ENCODE assay signal across 15 cellular contexts in the genomic region with DNA sequence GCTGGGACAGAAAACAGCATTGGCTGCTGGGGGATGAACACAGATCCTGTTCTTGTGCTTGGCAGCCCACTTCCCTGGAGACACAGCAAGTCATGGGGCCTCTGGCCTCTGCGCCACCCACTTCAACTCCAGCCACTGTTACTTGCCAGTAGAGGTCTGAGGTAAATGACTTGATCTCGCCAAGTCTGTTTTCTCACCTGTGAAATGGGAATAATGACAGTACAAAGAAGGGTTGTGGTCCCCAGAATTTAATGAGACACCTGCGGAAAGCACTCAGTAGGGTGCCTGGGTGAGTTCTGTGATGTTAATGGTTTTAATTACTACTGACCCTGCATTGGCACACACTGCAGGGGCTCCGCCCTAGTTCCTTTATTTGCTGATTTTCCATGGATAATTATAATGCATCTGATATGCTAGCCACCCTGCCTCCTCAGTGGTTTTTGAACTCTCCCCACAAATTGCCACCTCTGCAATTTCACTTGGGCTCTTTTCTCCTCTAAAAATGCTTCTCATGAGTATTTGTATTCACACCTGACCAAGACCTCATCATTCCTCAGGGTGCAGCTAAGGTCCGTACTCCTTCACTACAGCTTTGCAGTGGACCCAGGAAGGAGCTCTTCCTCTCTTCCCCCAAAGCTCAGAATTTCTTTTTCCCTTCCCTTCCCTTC.
DNase-seq lines count a peak whose midpoint lies in the region; ATAC-seq, FAIRE-seq and TF ChIP-seq lines count a peak whose summit lies in the region.
"Had no signal": no experiment of that assay in that cellular context is flagged by ENCODE, and none has a peak within 500 bp of the region (broad histone marks: within the 10 kb centered on the region; RNA-seq: fewer than 3 reads in every experiment).

No MANE protein-coding gene starts in this region.

- DNase-seq in H7 (peak; percentile 50), NCI-H146 (lab: John Stamatoyannopoulos, UW) (peak; percentile 50), H1 (ENCODE audit: low read depth in 1 of 2, low spot score in 2 of 2) (peak in 1 of 2 experiments; percentile 49), upper lobe of right lung (no peak), mesendoderm (no peak), HCEC 1CT (no peak)
- DNase-seq: BE2C; CD8-positive, alpha-beta memory T cell; DMS 273 treated with DMSO at 0.1 percent for 48 hours; HFFc6; NCI-H1105; NCI-H2029 treated with DMSO at 0.1 percent for 48 hours; NCI-H524 had no signal

- H3K4me1 ChIP-seq in H1 (replicated peaks in 1 of 4; ENCODE audit: control insufficient read depth in 3 of 4, insufficient read depth in 4 of 4, low read length in 3 of 4) (peaks cover 2 to 12% (median 9%) of the 10 kb centered on the region in 4 experiments), upper lobe of right lung (peaks cover 5% of the 10 kb centered on the region), mesendoderm (ENCODE audit: control insufficient read depth, low read depth, low read length) (no peaks in the 10 kb centered on the region)
- H3K4me1 ChIP-seq: BE2C had no signal

- no peak overlapping the region for H2AK5ac ChIP-seq in H1 (ENCODE audit: low read depth, low read length)
- H2AK5ac ChIP-seq in mesendoderm (ENCODE audit: low read length) = no peak overlapping the region

- 58% methylated on average over 5 of the region's 5 CpGs; no CpG with 5 or more reads in 1 of the 2 experiments for WGBS in H1 (ENCODE audit: extremely low coverage in 1 of 2, insufficient coverage in 1 of 2, insufficient read length in 1 of 2, insufficient replicate concordance in 2 of 2, low coverage in 1 of 2, low lambda C conversion rate in 2 of 2, missing lambda C conversion rate in 1 of 2), 2 experiments
- no CpG with 5 or more reads among the region's 5 CpGs for WGBS in mesendoderm (ENCODE audit: extremely low coverage, insufficient coverage, low lambda C conversion rate)

- H3K9ac ChIP-seq in H1 (replicated peaks in 1 of 4; ENCODE audit: extremely low read depth in 1 of 4, low read depth in 3 of 4, low read length in 3 of 4) = no peak overlapping the region
- no peak overlapping the region for H3K9ac ChIP-seq in mesendoderm (ENCODE audit: low read length)
- H3K9ac ChIP-seq: KMS-11 had no signal

- no peaks in the 10 kb centered on the region for H3K9me3 ChIP-seq in H1 (ENCODE audit: insufficient read depth in 2 of 2, low read depth in 1 of 2, low read length in 1 of 2)
- H3K9me3 ChIP-seq in upper lobe of right lung = no peaks in the 10 kb centered on the region
- H3K9me3 ChIP-seq: BE2C had no signal

- H4K20me1 ChIP-seq in H1 (replicated peaks in 1 of 2; ENCODE audit: control insufficient read depth in 1 of 2, insufficient read depth in 2 of 2, low read length in 2 of 2) = no peaks in the 10 kb centered on the region

- no peak overlapping the region for H4K5ac ChIP-seq in H1 (ENCODE audit: insufficient read length, low read depth, low read length)
- no peak overlapping the region for H4K5ac ChIP-seq in mesendoderm (ENCODE audit: low read length)

- no peaks in the 10 kb centered on the region for H3K36me3 ChIP-seq in H7 (replicated peaks; ENCODE audit: control insufficient read depth, insufficient read depth, low read length)
- H3K36me3 ChIP-seq in H1 (ENCODE audit: control insufficient read depth in 2 of 4, insufficient read depth in 4 of 4, low read length in 3 of 4) = no peaks in the 10 kb centered on the region; a peak in 1 of 8 replicates
- H3K36me3 ChIP-seq in upper lobe of right lung = no peaks in the 10 kb centered on the region
- no peaks in the 10 kb centered on the region for H3K36me3 ChIP-seq in mesendoderm (ENCODE audit: control insufficient read depth, insufficient read depth, low read length)
- H3K36me3 ChIP-seq: BE2C had no signal

- intact Hi-C loops in upper lobe of right lung (cut with DNase I) = no loop called here

- H4K8ac ChIP-seq in H1 (ENCODE audit: extremely low read depth, insufficient read depth, low read length) (no peak overlapping the region), mesendoderm (ENCODE audit: low read depth, low read length) (no peak overlapping the region)

- no peaks in the 10 kb centered on the region for H3K23me2 ChIP-seq in H1 (ENCODE audit: low read depth, low read length)

- ATAC-seq in upper lobe of right lung = peak; percentile 23
- no peak for ATAC-seq in activated CD4-positive, CD25-positive, alpha-beta regulatory T cell treated with anti-CD3 and anti-CD28 coated beads, Interleukin-2, amount 50 U/mL, for 24 hours

- TF ChIP-seq POLR2A in H1 (IDR thresholded peaks at IDR 0.05; ENCODE audit: control extremely low read depth in 1 of 2, low read depth in 2 of 2, low read length in 2 of 2) = no peak

- no peak overlapping the region for H3K4ac ChIP-seq in H1 (replicated peaks; ENCODE audit: insufficient read length, low read depth, low read length)
- no peak overlapping the region for H3K4ac ChIP-seq in mesendoderm (ENCODE audit: low read depth, low read length)

- no peak for TF ChIP-seq EP300 in H1 (IDR thresholded peaks at IDR 0.05; ENCODE audit: borderline replicate concordance in 1 of 2, low read depth in 2 of 2, low read length in 2 of 2)

- no peak for FAIRE-seq in H1 (lab: Jason Lieb, UNC)

- H3K27ac ChIP-seq in H1 (ENCODE audit: low read depth, low read length) (no peak overlapping the region), upper lobe of right lung (no peak overlapping the region), mesendoderm (ENCODE audit: low read depth, low read length) (no peak overlapping the region)
- H3K27ac ChIP-seq: KMS-11 had no signal

- no peak for TF ChIP-seq RAD21 in H1 (IDR thresholded peaks at IDR 0.05 in 1 of 2, conservative IDR thresholded peaks at IDR 0.05 in 1 of 2; ENCODE audit: low read depth in 2 of 2, low read length in 2 of 2)

- no peaks in the 10 kb centered on the region for H3K79me1 ChIP-seq in H1 (ENCODE audit: low read depth, low read length)
- no peaks in the 10 kb centered on the region for H3K79me1 ChIP-seq in mesendoderm (ENCODE audit: low read length)

- H3K23ac ChIP-seq in H1 (ENCODE audit: insufficient read length) (no peak overlapping the region), mesendoderm (ENCODE audit: low read length) (no peak overlapping the region)

- H3K4me2 ChIP-seq in H1 (ENCODE audit: insufficient read depth in 1 of 2, low read depth in 2 of 2, low read length in 2 of 2) (no peak overlapping the region; a peak in 2 of 4 replicates), mesendoderm (ENCODE audit: low read length) (no peak overlapping the region)
- H3K4me2 ChIP-seq: KMS-11 had no signal

- TF ChIP-seq CTCF in H1 (IDR thresholded peaks at IDR 0.05; ENCODE audit: control extremely low read depth in 1 of 3, insufficient read depth in 1 of 3, low read depth in 1 of 3, low read length in 3 of 3) (no peak), upper lobe of right lung (IDR thresholded peaks at IDR 0.05) (no peak)

- POLR2A ChIA-PET in H1 (lab: Charles Lee; ENCODE audit: partially characterized antibody) = interaction anchor here (0.5 kb wide), 1 partner anchor 908 kb away, joined by 3 read pairs; no protein-coding TSS in a partner anchor

- H2BK15ac ChIP-seq in H1 (ENCODE audit: low read length) = no peak overlapping the region
- H2BK15ac ChIP-seq in mesendoderm (replicated peaks; ENCODE audit: low read depth) = no peak overlapping the region

- H3K56ac ChIP-seq in H1 (replicated peaks; ENCODE audit: insufficient read length, low read depth, low read length) (no peak overlapping the region), mesendoderm (ENCODE audit: low read length) (no peak overlapping the region)

- H3K79me2 ChIP-seq in H1 (ENCODE audit: control insufficient read depth in 1 of 2, insufficient read depth in 2 of 2, low read length in 2 of 2) (no peaks in the 10 kb centered on the region), mesendoderm (ENCODE audit: control insufficient read depth, insufficient read depth, low read length) (no peaks in the 10 kb centered on the region)

- H3K14ac ChIP-seq in H1 (ENCODE audit: insufficient read length) = no peak overlapping the region

- H2BK120ac ChIP-seq in H1 (replicated peaks; ENCODE audit: low read depth, low read length) = no peak overlapping the region
- no peak overlapping the region for H2BK120ac ChIP-seq in mesendoderm (ENCODE audit: low read depth, low read length)

- no peak overlapping the region for H4K91ac ChIP-seq in H1 (replicated peaks; ENCODE audit: insufficient read length, low read length)

- CTCF ChIA-PET in H1 (lab: Charles Lee; ENCODE audit: partially characterized antibody) = interaction anchor here (0.6 to 1.7 kb wide), 10 partner anchors 29 to 796 kb away, joined by 3 to 4 read pairs (median 3); no protein-coding TSS in a partner anchor

- H2BK20ac ChIP-seq in H1 (ENCODE audit: low read length) = no peak overlapping the region

- H3K18ac ChIP-seq in H1 (ENCODE audit: extremely low read depth, low read length) (no peak overlapping the region), mesendoderm (ENCODE audit: low read length) (no peak overlapping the region)

- H2BK5ac ChIP-seq in H1 (ENCODE audit: low read depth, low read length) = no peak overlapping the region
- no peak overlapping the region for H2BK5ac ChIP-seq in mesendoderm (ENCODE audit: low read length)

- H2AFZ ChIP-seq in H1 (ENCODE audit: low read length) = no peak overlapping the region

- no peak overlapping the region for H2BK12ac ChIP-seq in H1 (ENCODE audit: low read depth, low read length)

- no peak overlapping the region for H3K4me3 ChIP-seq in H7 (ENCODE audit: insufficient read depth, low read depth, low read length)
- H3K4me3 ChIP-seq in H1 (ENCODE audit: extremely low read depth in 1 of 4, insufficient read depth in 2 of 4, low read depth in 3 of 4, low read length in 4 of 4) = no peak overlapping the region
- no peak overlapping the region for H3K4me3 ChIP-seq in upper lobe of right lung
- H3K4me3 ChIP-seq in mesendoderm (ENCODE audit: low read length) = no peak overlapping the region

- H3K27me3 ChIP-seq in H7 (ENCODE audit: control insufficient read depth, insufficient read depth, low read length) = no peaks in the 10 kb centered on the region; the same call in 1 of the 2 replicates
- H3K27me3 ChIP-seq in H1 (replicated peaks in 1 of 4; ENCODE audit: control insufficient read depth in 3 of 4, extremely low read depth in 1 of 4, insufficient read depth in 3 of 4, low read length in 3 of 4) = no peaks in the 10 kb centered on the region
- no peaks in the 10 kb centered on the region for H3K27me3 ChIP-seq in upper lobe of right lung
- no peaks in the 10 kb centered on the region for H3K27me3 ChIP-seq in mesendoderm (ENCODE audit: insufficient read depth, low read length, poor library complexity)
- H3K27me3 ChIP-seq: BE2C had no signal

TF ChIP-seq in H1, 55 proteins besides CTCF, POLR2A, EP300 and RAD21:
- TF ChIP-seq, protein P1, sequence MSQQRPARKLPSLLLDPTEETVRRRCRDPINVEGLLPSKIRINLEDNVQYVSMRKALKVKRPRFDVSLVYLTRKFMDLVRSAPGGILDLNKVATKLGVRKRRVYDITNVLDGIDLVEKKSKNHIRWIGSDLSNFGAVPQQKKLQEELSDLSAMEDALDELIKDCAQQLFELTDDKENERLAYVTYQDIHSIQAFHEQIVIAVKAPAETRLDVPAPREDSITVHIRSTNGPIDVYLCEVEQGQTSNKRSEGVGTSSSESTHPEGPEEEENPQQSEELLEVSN (IDR thresholded peaks at IDR 0.05) = no peak
- TF ChIP-seq KDM1A (IDR thresholded peaks at IDR 0.05; ENCODE audit: borderline replicate concordance, low read length) = peak; percentile 95

Comparison
In these comparisons a context has a peak if more than half of its experiments do, and no peak if none do; other contexts are left out.
1. DNase-seq: peak in H7 (single experiment) and NCI-H146 (single experiment); none in upper lobe of right lung (single experiment), mesendoderm (single experiment) and HCEC 1CT (single experiment).